Comparison of ENCODE assay signal across 12 cellular contexts in genomic region chr13:52650731-52651130, GRCh38. TPM values are rescaled to one million over a fixed set of nuclear protein-coding genes. Genes with fewer than 3 reads are reported as not detected.
A peak's percentile ranks its signal among the peaks of the same experiment; 100 is the strongest.
DNase-seq lines count a peak whose midpoint lies in the region; ATAC-seq, FAIRE-seq and TF ChIP-seq lines count a peak whose summit lies in the region.
"Had no signal": no experiment of that assay in that cellular context is flagged by ENCODE, and none has a peak within 500 bp of the region (broad histone marks: within the 10 kb centered on the region; RNA-seq: fewer than 3 reads in every experiment).

No MANE protein-coding gene starts in this region.

- H3K27ac ChIP-seq in HUES48 (ENCODE audit: low read depth, low read length): no peak overlapping the region
- no peak overlapping the region; the same call in 1 of the 2 replicates for H3K27ac ChIP-seq in GM12878 (ENCODE audit: control insufficient read depth, insufficient read depth)
- no peak overlapping the region for H3K27ac ChIP-seq in lower lobe of right lung
- no peak overlapping the region for H3K27ac ChIP-seq in gastrocnemius medialis

- TF ChIP-seq EP300 in GM12878 (IDR thresholded peaks at IDR 0.05; ENCODE audit: borderline replicate concordance in 1 of 2, control insufficient read depth in 1 of 2, low read depth in 2 of 2, low read length in 2 of 2): no peak

- no peak overlapping the region for H3K4me3 Mint-ChIP-seq in type B pancreatic cell
- H3K4me3 Mint-ChIP-seq: stimulated activated memory B cell treated with anti-CD40 and anti-IgM and Interleukin-4, amounts not matched to agents 10 μg/mL and 1 μg/mL and 100 μg/mL, for 72 hours had no signal

- no peaks in the 10 kb centered on the region for H3K9me3 ChIP-seq in HUES48 (ENCODE audit: control insufficient read depth, insufficient read depth, low read length)
- H3K9me3 ChIP-seq in GM12878 (replicated peaks; ENCODE audit: control insufficient read depth, insufficient read depth, low read length): no peaks in the 10 kb centered on the region
- no peaks in the 10 kb centered on the region for H3K9me3 ChIP-seq in lower lobe of right lung
- no peaks in the 10 kb centered on the region for H3K9me3 ChIP-seq in gastrocnemius medialis
- H3K9me3 ChIP-seq: right atrium auricular region had no signal

- FAIRE-seq in GM12878 (lab: Jason Lieb, UNC): no peak

- DNase-seq in AG09309 (ENCODE audit: low read depth) (no peak), GM12878 (ENCODE audit: low read depth, low spot score) (no peak), lower lobe of right lung (no peak), cortex of kidney (lab: John Stamatoyannopoulos, UW) (no peak), AML-193 (lab: John Stamatoyannopoulos, UW) (no peak), gastrocnemius medialis (no peak), type B pancreatic cell (ENCODE audit: extremely low spot score, unreplicated experiment) (no peak)
- DNase-seq: NCI-H345 had no signal

- SMC1A ChIA-PET in GM12878 (lab: Charles Lee; ENCODE audit: uncharacterized antibody, unreplicated experiment): no interaction called here

- H3K36me3 ChIP-seq in HUES48 (ENCODE audit: control insufficient read depth, insufficient read depth, low read length) (peaks cover 35% of the 10 kb centered on the region), GM12878 (ENCODE audit: control insufficient read depth in 2 of 2, insufficient read depth in 2 of 2, low read length in 1 of 2) (peaks cover 0 to 8% of the 10 kb centered on the region in 2 experiments; a peak in 1 of 4 replicates), lower lobe of right lung (peaks cover 11% of the 10 kb centered on the region), gastrocnemius medialis (peaks cover 0 to 16% of the 10 kb centered on the region in 2 donors)
- H3K36me3 ChIP-seq: right atrium auricular region had no signal

- no peak for TF ChIP-seq CTCF in AG09309 (IDR thresholded peaks at IDR 0.05; ENCODE audit: control insufficient read depth, insufficient read depth, low read depth, low read length, missing control alignments)
- TF ChIP-seq CTCF in GM12878 (IDR thresholded peaks at IDR 0.05 in 2 of 3, conservative IDR thresholded peaks at IDR 0.05 in 1 of 3; ENCODE audit: control insufficient read depth in 2 of 3, extremely low read depth in 1 of 3, insufficient read depth in 1 of 3, low read depth in 3 of 3, low read length in 3 of 3): no peak
- TF ChIP-seq CTCF in lower lobe of right lung (IDR thresholded peaks at IDR 0.05): no peak
- TF ChIP-seq CTCF in gastrocnemius medialis (IDR thresholded peaks at IDR 0.05 in 4 of 5, conservative IDR thresholded peaks at IDR 0.05 in 1 of 5): no peak
- no peak for TF ChIP-seq CTCF in type B pancreatic cell (conservative IDR thresholded peaks at IDR 0.05)

- no TSS peak for BruUV-seq in GM12878 (replicated peaks; lab: Mats Ljungman, UMichigan)

- peaks cover 14% of the 10 kb centered on the region for H3K36me3 Mint-ChIP-seq in type B pancreatic cell

- POLR2A ChIA-PET in GM12878 (lab: Charles Lee): no interaction called here

- H3K27ac Mint-ChIP-seq in type B pancreatic cell: no peak overlapping the region
- H3K27ac Mint-ChIP-seq: stimulated activated memory B cell treated with anti-CD40 and anti-IgM and Interleukin-4, amounts not matched to agents 10 μg/mL and 1 μg/mL and 100 μg/mL, for 72 hours had no signal

- H3K9me3 Mint-ChIP-seq in type B pancreatic cell: no peaks in the 10 kb centered on the region
- H3K9me3 Mint-ChIP-seq: activated naive CD4-positive, alpha-beta T cell treated with anti-CD3 and anti-CD28 coated beads, Interleukin-2, amount 50 U/mL, for 72 hours; stimulated activated memory B cell treated with anti-CD40 and anti-IgM and Interleukin-4, amounts not matched to agents 10 μg/mL and 1 μg/mL and 100 μg/mL, for 72 hours had no signal

- H4K20me1 ChIP-seq in GM12878 (ENCODE audit: control insufficient read depth, insufficient read depth): no peaks in the 10 kb centered on the region

- no peak for ATAC-seq in GM12878
- no peak for ATAC-seq in lower lobe of right lung
- no peak for ATAC-seq in gastrocnemius medialis
- ATAC-seq: activated naive CD4-positive, alpha-beta T cell treated with anti-CD3 and anti-CD28 coated beads, Interleukin-2, amount 50 U/mL, for 72 hours; stimulated activated memory B cell treated with anti-CD40 and anti-IgM and Interleukin-4, amounts not matched to agents 10 μg/mL and 1 μg/mL and 100 μg/mL, for 72 hours had no signal

- in situ Hi-C loops in GM12878 (cut with MboI) (loop anchor here (10.0 kb wide), 1 partner anchor 196 kb away; the partner anchor contains the start of genes CKAP2 and VPS36), gastrocnemius medialis (cut with MboI; ENCODE audit: low sequenced_read_pairs in 4 of 4) (loop anchor here in 3 of 4 donors (10.0 to 25.0 kb wide), 3 partner anchors 188 to 463 kb away; partner anchors contain the start of genes CKAP2 (in 1 of the 3) and VPS36 (in 1 of the 3))

- H3K9ac ChIP-seq in HUES48 (ENCODE audit: low read depth, low read length) (peak overlapping the region; percentile 93; the same call in 1 of the 2 replicates), GM12878 (ENCODE audit: control insufficient read depth, insufficient read depth, low read length) (peak overlapping the region; percentile 89)

- peaks cover 20% of the 10 kb centered on the region for H3K4me1 Mint-ChIP-seq in type B pancreatic cell (ENCODE audit: unreplicated experiment)

- peak overlapping the region; percentile 58 for H3K4me2 ChIP-seq in GM12878 (ENCODE audit: control insufficient read depth, insufficient read depth)

- H3K4me1 ChIP-seq in HUES48 (ENCODE audit: control insufficient read depth, insufficient read depth, low read length) (peaks cover 18% of the 10 kb centered on the region; the same call in 1 of the 2 replicates), GM12878 (ENCODE audit: control insufficient read depth, insufficient read depth, low read length) (no peaks in the 10 kb centered on the region; the same call in 1 of the 2 replicates), lower lobe of right lung (peaks cover 28% of the 10 kb centered on the region), gastrocnemius medialis (peaks cover 26 to 30% of the 10 kb centered on the region in 2 donors)

- H3K79me2 ChIP-seq in GM12878 (ENCODE audit: control insufficient read depth, insufficient read depth, low read length): peaks cover 48% of the 10 kb centered on the region

- peak overlapping the region; percentile 83 for H3K4me3 ChIP-seq in AG09309 (ENCODE audit: control insufficient read depth, low read depth, low read length)
- H3K4me3 ChIP-seq in HUES48 (ENCODE audit: low read depth, low read length): peak overlapping the region; percentile 90
- peak overlapping the region; percentile 79 for H3K4me3 ChIP-seq in GM12878
- H3K4me3 ChIP-seq in lower lobe of right lung: peak overlapping the region; percentile 91
- peak overlapping the region in 2 of 4 donors; percentile 75 to 97 for H3K4me3 ChIP-seq in gastrocnemius medialis

- WGBS in GM12878 (ENCODE audit: insufficient coverage, insufficient replicate concordance, low lambda C conversion rate, missing lambda C conversion rate): 97% methylated on average over 6 of the region's 6 CpGs

- RAD21 ChIA-PET in GM12878 (lab: Charles Lee; ENCODE audit: unreplicated experiment): no interaction called here

- H2AFZ ChIP-seq in GM12878 (ENCODE audit: control insufficient read depth, low read depth, low read length): no peak overlapping the region

- no peak for TF ChIP-seq RAD21 in GM12878 (IDR thresholded peaks at IDR 0.05; ENCODE audit: insufficient read depth, low read depth, low read length)

- H3K27me3 Mint-ChIP-seq in type B pancreatic cell: no peaks in the 10 kb centered on the region
- H3K27me3 Mint-ChIP-seq: stimulated activated memory B cell treated with anti-CD40 and anti-IgM and Interleukin-4, amounts not matched to agents 10 μg/mL and 1 μg/mL and 100 μg/mL, for 72 hours had no signal

- intact Hi-C loops in GM12878 (cut with micrococcal nuclease; ENCODE audit: unreplicated experiment): loop anchor here (5.0 kb wide), 1 partner anchor 198 kb away; the partner anchor contains the start of gene VPS36
- intact Hi-C loops in lower lobe of right lung (cut with DNase I): no loop called here
- intact Hi-C loops in gastrocnemius medialis (cut with DNase I; ENCODE audit: low total_unique reads): loop anchor here (5.0 to 10.0 kb wide), 3 partner anchors 198 to 636 kb away; partner anchors contain the start of genes ALG11, ATP7B and VPS36

- no peaks in the 10 kb centered on the region for H3K27me3 ChIP-seq in HUES48 (ENCODE audit: control insufficient read depth, insufficient read depth, low read length)
- H3K27me3 ChIP-seq in GM12878 (replicated peaks in 1 of 2; ENCODE audit: control insufficient read depth in 2 of 2, insufficient read depth in 2 of 2, low read length in 1 of 2): no peaks in the 10 kb centered on the region
- no peaks in the 10 kb centered on the region for H3K27me3 ChIP-seq in lower lobe of right lung (ENCODE audit: low read depth)
- H3K27me3 ChIP-seq in gastrocnemius medialis: no peaks in the 10 kb centered on the region
- H3K27me3 ChIP-seq: right atrium auricular region had no signal

- CTCF ChIA-PET in GM12878 (lab: Yijun Ruan, JAX): no interaction called here

- TF ChIP-seq POLR2A in GM12878 (IDR thresholded peaks at IDR 0.05; ENCODE audit: low read depth, low read length) (no peak), gastrocnemius medialis (IDR thresholded peaks at IDR 0.05) (no peak)

RNA-seq across cellular contexts. Expression of gene SUGT1, which starts 1.9 kb away (rescaled TPM):
- 54.3 and 55.7 TPM in 2 replicates for total RNA-seq in GM12878 (2013; cell fraction: nucleolus; rRNA removed)
- 46.7 and 48.0 TPM in 2 replicates for total RNA-seq in GM12878 (2014; rRNA removed)
- total RNA-seq in GM12878 (2014; rRNA removed; fragmentation: Illumina TruSeq; extraction: Trizol): 73.7 and 77.5 TPM in 2 replicates
- 60.8 and 65.6 TPM in 2 replicates for total RNA-seq in GM12878 (2021)
- 24.4 TPM for polyA plus RNA-seq in GM12878 (2011; ENCODE audit: low read depth)
- 72.6 and 117 TPM in 2 replicates for polyA plus RNA-seq in GM12878 (2011; rRNA removed)
- 24.2 and 27.9 TPM in 2 replicates for polyA plus RNA-seq in GM12878 (2011; cell fraction: cytosol; rRNA removed)
- polyA plus RNA-seq in GM12878 (2011; cell fraction: nucleus; rRNA removed): 19.8 and 29.8 TPM in 2 replicates
- polyA plus RNA-seq in GM12878 (2012): 43.0 and 50.6 TPM in 2 replicates
- 77.0 and 85.5 TPM in 2 replicates for polyA plus RNA-seq in GM12878 (2014; fragmentation: Illumina TruSeq; extraction: Trizol)
- polyA plus RNA-seq in GM12878 (2014; fragmentation: Nextera tagmentation; extraction: Ambion mirVana): 10 to 100 TPM; 82.5 to 85.6 TPM
- polyA plus RNA-seq in GM12878 (2014; rRNA removed): 55.3 and 60.6 TPM in 2 replicates
- polyA plus RNA-seq in GM12878 (2016; fragmentation: Nextera tagmentation; extraction: Ambion mirVana): 100 to 1,000 TPM; 119 to 122 TPM
- 22.3 and 23.6 TPM in 2 replicates for polyA minus RNA-seq in GM12878 (2011; rRNA and poly(A)+ RNA removed)
- 12.2 and 12.8 TPM in 2 replicates for polyA minus RNA-seq in GM12878 (2011; cell fraction: cytosol; rRNA and poly(A)+ RNA removed)
- 21.8 and 35.0 TPM in 2 replicates for polyA minus RNA-seq in GM12878 (2011; cell fraction: nucleus; rRNA and poly(A)+ RNA removed)
- 42.3 TPM for total RNA-seq in lower lobe of right lung
- total RNA-seq in gastrocnemius medialis: 10 to 100 TPM; 37.5 to 48.5 (median 40.1) TPM
- 45.9 and 56.8 TPM in 2 replicates for total RNA-seq in type B pancreatic cell (ENCODE audit: low replicate concordance)

RNA-seq across cellular contexts. Expression of gene HNRNPA1L2, which starts 8.5 kb away (rescaled TPM):
- total RNA-seq in GM12878 (2013; cell fraction: nucleolus; rRNA removed): 8.8 and 9.5 TPM in 2 replicates
- total RNA-seq in GM12878 (2014; rRNA removed) (3.3 and 4.0 TPM in 2 replicates), GM12878 (2014; rRNA removed; fragmentation: Illumina TruSeq; extraction: Trizol) (6.0 and 6.1 TPM in 2 replicates), GM12878 (2021) (6.2 and 6.9 TPM in 2 replicates), lower lobe of right lung (5.7 TPM), gastrocnemius medialis (1 to 10 TPM in 3 of 4 donors, under 1 TPM in 1; 0.55 to 1.3 (median 1.1) TPM), type B pancreatic cell (ENCODE audit: low replicate concordance) (4.9 and 11.6 TPM in 2 replicates)
- polyA plus RNA-seq in GM12878 (2011; ENCODE audit: low read depth): 12.0 TPM
- polyA plus RNA-seq in GM12878 (2011; rRNA removed) (10.5 and 13.3 TPM in 2 replicates), GM12878 (2014; fragmentation: Illumina TruSeq; extraction: Trizol) (12.0 and 18.5 TPM in 2 replicates), GM12878 (2014; fragmentation: Nextera tagmentation; extraction: Ambion mirVana) (1 to 10 TPM; 5.8 to 8.0 TPM), GM12878 (2014; rRNA removed) (7.5 and 9.0 TPM in 2 replicates), GM12878 (2016; fragmentation: Nextera tagmentation; extraction: Ambion mirVana) (10 to 100 TPM in 1 of 2 experiments, 1 to 10 TPM in 1; 8.3 to 10.2 TPM)
- polyA plus RNA-seq in GM12878 (2011; cell fraction: cytosol; rRNA removed): 4.5 and 4.6 TPM in 2 replicates
- polyA plus RNA-seq in GM12878 (2011; cell fraction: nucleus; rRNA removed): 11.5 and 11.6 TPM in 2 replicates
- 11.6 and 17.3 TPM in 2 replicates for polyA plus RNA-seq in GM12878 (2012)
- 4.3 and 7.5 TPM in 2 replicates for polyA minus RNA-seq in GM12878 (2011; rRNA and poly(A)+ RNA removed)
- 1.1 and 1.2 TPM in 2 replicates for polyA minus RNA-seq in GM12878 (2011; cell fraction: cytosol; rRNA and poly(A)+ RNA removed)
- polyA minus RNA-seq in GM12878 (2011; cell fraction: nucleus; rRNA and poly(A)+ RNA removed): 2.9 and 5.5 TPM in 2 replicates
